ENCODE assay signal across 1 cellular context in the genomic region with DNA sequence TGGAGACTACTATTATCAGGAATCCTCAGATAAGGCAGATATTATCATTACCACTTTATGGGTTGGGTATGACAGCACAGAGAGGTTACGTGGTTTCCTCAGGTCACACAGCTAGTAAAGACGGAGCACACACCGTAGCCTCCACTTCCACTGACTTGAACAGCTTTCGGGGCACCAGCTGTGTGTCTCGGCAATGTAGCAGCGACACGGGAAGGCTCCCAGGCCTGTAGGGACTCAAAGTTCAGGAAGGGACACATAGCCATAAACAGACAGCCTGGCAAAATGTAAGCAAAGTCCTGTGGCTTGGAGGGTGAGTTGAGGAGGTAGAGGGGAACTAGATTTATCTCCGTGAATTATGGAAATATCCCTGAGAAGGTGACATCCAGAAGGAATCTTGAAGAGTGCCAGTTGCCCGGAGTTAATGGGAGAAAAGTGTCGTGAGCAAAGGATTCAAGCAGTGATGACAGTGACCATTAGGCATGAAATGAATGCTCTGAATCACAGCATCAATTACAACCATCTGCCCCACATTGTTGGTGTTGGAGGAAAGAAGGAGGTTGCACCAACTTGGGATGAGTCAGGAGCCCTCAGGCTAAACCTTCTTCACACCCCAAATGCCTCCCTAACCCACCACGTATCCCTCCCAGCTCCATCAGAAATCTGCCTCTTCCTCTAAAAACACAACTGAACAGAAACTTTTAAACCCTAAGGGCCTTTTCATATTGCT.
TF ChIP-seq lines count a peak whose summit lies in the region.

No MANE protein-coding gene starts in this region.

TF ChIP-seq in H1, 55 proteins besides CTCF, POLR2A, EP300 and RAD21:
- TF ChIP-seq ZNF274 (IDR thresholded peaks at IDR 0.05; ENCODE audit: borderline replicate concordance, extremely low read depth, low read length) (no peak), BACH1 (IDR thresholded peaks at IDR 0.05; ENCODE audit: low read length) (no peak), EGR1 (IDR thresholded peaks at IDR 0.05; ENCODE audit: borderline replicate concordance, low read depth, low read length) (no peak), SIX5 (IDR thresholded peaks at IDR 0.05; ENCODE audit: low read depth, low read length) (no peak), SIRT6 (IDR thresholded peaks at IDR 0.05; ENCODE audit: low read length) (no peak), SP1 (IDR thresholded peaks at IDR 0.05; ENCODE audit: low read depth, low read length) (no peak), SP4 (IDR thresholded peaks at IDR 0.05; ENCODE audit: low read length) (no peak), RXRA (IDR thresholded peaks at IDR 0.05; ENCODE audit: insufficient read depth, low read depth, low read length) (no peak), CREB1 (IDR thresholded peaks at IDR 0.05) (no peak), SUZ12 (IDR thresholded peaks at IDR 0.05; ENCODE audit: low read length) (no peak), BCL11A (IDR thresholded peaks at IDR 0.05; ENCODE audit: low read depth in 2 of 2, low read length in 2 of 2) (no peak)
- TF ChIP-seq, protein P1, sequence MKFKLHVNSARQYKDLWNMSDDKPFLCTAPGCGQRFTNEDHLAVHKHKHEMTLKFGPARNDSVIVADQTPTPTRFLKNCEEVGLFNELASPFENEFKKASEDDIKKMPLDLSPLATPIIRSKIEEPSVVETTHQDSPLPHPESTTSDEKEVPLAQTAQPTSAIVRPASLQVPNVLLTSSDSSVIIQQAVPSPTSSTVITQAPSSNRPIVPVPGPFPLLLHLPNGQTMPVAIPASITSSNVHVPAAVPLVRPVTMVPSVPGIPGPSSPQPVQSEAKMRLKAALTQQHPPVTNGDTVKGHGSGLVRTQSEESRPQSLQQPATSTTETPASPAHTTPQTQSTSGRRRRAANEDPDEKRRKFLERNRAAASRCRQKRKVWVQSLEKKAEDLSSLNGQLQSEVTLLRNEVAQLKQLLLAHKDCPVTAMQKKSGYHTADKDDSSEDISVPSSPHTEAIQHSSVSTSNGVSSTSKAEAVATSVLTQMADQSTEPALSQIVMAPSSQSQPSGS (IDR thresholded peaks at IDR 0.05; ENCODE audit: low read length) = no peak
